8 cellular contexts compared by ENCODE assay signal in genomic region chr22:23787600-23787896, GRCh38. TPM values are rescaled to one million over a fixed set of nuclear protein-coding genes. Genes with fewer than 3 reads are reported as not detected.
DNase-seq lines count a peak whose midpoint lies in the region; ATAC-seq and TF ChIP-seq lines count a peak whose summit lies in the region.

No MANE protein-coding gene starts in this region.

- peak overlapping the region; percentile 96 to 100 (median 99) for H3K9ac ChIP-seq in BLaER1 treated with 17β-estradiol and CSF1 and Interleukin-3, amounts not matched to agents 10 nM and 100 nM

- H3K27ac ChIP-seq in BLaER1 treated with 17β-estradiol and CSF1 and Interleukin-3, amounts not matched to agents 10 nM and 100 nM: peak overlapping the region; percentile 97 to 100 (median 100); a peak in 21 of 22 replicates

- peaks cover 41% of the 10 kb centered on the region for H3K4me1 Mint-ChIP-seq in mesothelial cell of epicardium

- H4K20me1 ChIP-seq in BLaER1 treated with 17β-estradiol and CSF1 and Interleukin-3, amounts not matched to agents 10 nM and 100 nM: peaks cover 51 to 53% (median 53%) of the 10 kb centered on the region in 11 experiments; a peak in 21 of 22 replicates

- peaks cover 54 to 92% (median 90%) of the 10 kb centered on the region in 10 experiments for H3K4me1 ChIP-seq in BLaER1 treated with 17β-estradiol and CSF1 and Interleukin-3, amounts not matched to agents 10 nM and 100 nM

- H3K9me3 Mint-ChIP-seq in mesothelial cell of epicardium: no peaks in the 10 kb centered on the region

- peak overlapping the region; percentile 90 for H3K27ac Mint-ChIP-seq in mesothelial cell of epicardium

- TF ChIP-seq CTCF in astrocyte of the spinal cord (IDR thresholded peaks at IDR 0.05; ENCODE audit: low read depth, low read length) (no peak), mesothelial cell of epicardium (IDR thresholded peaks at IDR 0.05; ENCODE audit: unreplicated experiment) (no peak)

- peaks cover 2% of the 10 kb centered on the region for H3K36me3 Mint-ChIP-seq in mesothelial cell of epicardium

- peak overlapping the region; percentile 80 for H3K4me3 Mint-ChIP-seq in mesothelial cell of epicardium

- DNase-seq in astrocyte of the spinal cord (ENCODE audit: low read depth, low spot score) (no peak), mesothelial cell of epicardium (ENCODE audit: low spot score in 2 of 2, unreplicated experiment in 2 of 2) (no peak), T1000 (lab: John Stamatoyannopoulos, UW) (no peak), pons (ENCODE audit: low spot score) (no peak)

- peak; percentile 17 for ATAC-seq in HG02571 (IDR thresholded peaks at IDR 0.05; ENCODE audit: unreplicated experiment)
- no peak for ATAC-seq in HG03442 (IDR thresholded peaks at IDR 0.05; ENCODE audit: unreplicated experiment)
- no peak for ATAC-seq in GM21515 (IDR thresholded peaks at IDR 0.05; ENCODE audit: unreplicated experiment)

- in situ Hi-C loops in astrocyte of the spinal cord (cut with HindIII; ENCODE audit: low sequenced_read_pairs): no loop called here

- no peaks in the 10 kb centered on the region for H3K9me3 ChIP-seq in BLaER1 treated with 17β-estradiol and CSF1 and Interleukin-3, amounts not matched to agents 10 nM and 100 nM (replicated peaks in 1 of 11)

- H3K27me3 ChIP-seq in BLaER1 treated with 17β-estradiol and CSF1 and Interleukin-3, amounts not matched to agents 10 nM and 100 nM: no peaks in the 10 kb centered on the region

- H3K36me3 ChIP-seq in BLaER1 treated with 17β-estradiol and CSF1 and Interleukin-3, amounts not matched to agents 10 nM and 100 nM: peaks cover 14 to 55% (median 42%) of the 10 kb centered on the region in 11 experiments

- H3K4me3 ChIP-seq in BLaER1 treated with 17β-estradiol and CSF1 and Interleukin-3, amounts not matched to agents 10 nM and 100 nM: peak overlapping the region; percentile 69 to 89 (median 82)
- peak overlapping the region; percentile 75 for H3K4me3 ChIP-seq in astrocyte of the spinal cord (ENCODE audit: low read depth, low read length)

- H3K4me2 ChIP-seq in BLaER1 treated with 17β-estradiol and CSF1 and Interleukin-3, amounts not matched to agents 10 nM and 100 nM: peak overlapping the region; percentile 86 to 96 (median 91)

- H3K27me3 Mint-ChIP-seq in mesothelial cell of epicardium (ENCODE audit: low read depth): no peaks in the 10 kb centered on the region

RNA-seq across cellular contexts. Expression of gene SMARCB1, which starts 0.8 kb away (rescaled TPM):
- 182 to 192 TPM (median 184 TPM) in 3 replicates for total RNA-seq in mesothelial cell of epicardium

RNA-seq across cellular contexts. Expression of gene MMP11, which starts 14.9 kb away (rescaled TPM):
- 510 to 566 TPM (median 528 TPM) in 3 replicates for total RNA-seq in mesothelial cell of epicardium

RNA-seq across cellular contexts. Expression of gene CHCHD10, which starts 19.8 kb away (rescaled TPM):
- 56.6 to 61.9 TPM (median 61.8 TPM) in 3 replicates for total RNA-seq in mesothelial cell of epicardium

RNA-seq across cellular contexts. Expression of gene C22orf15, which starts 24.8 kb away (rescaled TPM):
- 0.36 to 0.82 TPM (median 0.52 TPM) in 3 replicates for total RNA-seq in mesothelial cell of epicardium

RNA-seq across cellular contexts. Expression of gene VPREB3, which starts 33.3 kb away (rescaled TPM):
- total RNA-seq in mesothelial cell of epicardium: 0.52 TPM in 1 of 3 replicates, not detected in the others
